Comparison of ENCODE assay signal across 13 cellular contexts in the genomic region with DNA sequence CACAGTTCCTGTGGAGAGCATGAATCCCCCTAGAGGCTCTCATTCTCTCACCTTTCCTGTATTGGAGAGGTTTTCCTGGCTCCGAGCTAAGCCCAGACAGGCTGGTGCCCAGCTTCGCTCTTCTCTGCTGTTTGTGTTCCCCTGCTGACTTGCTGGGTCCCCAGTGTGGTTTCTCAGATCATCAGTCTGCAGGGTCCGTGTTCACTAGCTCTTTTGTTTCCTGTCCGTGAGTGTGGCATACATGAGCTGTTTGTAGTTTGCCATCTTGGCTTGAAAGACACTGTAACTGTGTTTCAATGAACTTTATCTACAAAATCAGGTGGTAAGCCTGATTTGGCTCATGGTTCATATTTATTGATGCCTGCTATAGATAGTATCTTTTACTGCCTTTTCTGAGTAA. TPM values are rescaled to one million over a fixed set of nuclear protein-coding genes. Genes with fewer than 3 reads are reported as not detected.
"Had no signal": no experiment of that assay in that cellular context is flagged by ENCODE, and none has a peak within 500 bp of the region (broad histone marks: within the 10 kb centered on the region; RNA-seq: fewer than 3 reads in every experiment).

No MANE protein-coding gene starts in this region.

- H3K9me3 Mint-ChIP-seq: neural progenitor cell had no signal

- H3K4me1 Mint-ChIP-seq: activated naive CD4-positive, alpha-beta T cell treated with anti-CD3 and anti-CD28 coated beads, Interleukin-2, amount 50 U/mL, for 24 hours; neural progenitor cell had no signal

- H3K4me3 Mint-ChIP-seq: activated naive CD4-positive, alpha-beta T cell treated with anti-CD3 and anti-CD28 coated beads, Interleukin-2, amount 50 U/mL, for 24 hours; activated T-cell treated with anti-CD3 and anti-CD28 coated beads, Interleukin-2, amount 50 U/mL, for 72 hours; neural progenitor cell had no signal

- H3K27me3 Mint-ChIP-seq: activated naive CD4-positive, alpha-beta T cell treated with anti-CD3 and anti-CD28 coated beads, Interleukin-2, amount 50 U/mL, for 24 hours had no signal

- DNase-seq: activated CD4-positive, alpha-beta T cell treated with anti-CD3 and anti-CD28 coated beads for 48 hours; activated CD4-positive, CD25-positive, alpha-beta regulatory T cell; activated CD8-positive, alpha-beta memory T cell treated with anti-CD3 and anti-CD28 coated beads for 24 hours; activated gamma-delta T cell; activated T-cell treated with anti-CD3 and anti-CD28 coated beads, Interleukin-2, amount 50 U/mL, for 72 hours; effector CD4-positive, alpha-beta T cell; stimulated activated CD4-positive, alpha-beta T cell treated with anti-CD3 and anti-CD28 coated beads, Interleukin-12 subunit alpha, Interleukin-12 subunit beta, amount 100 ng/mL, for 4 hours; stimulated activated CD4-positive, alpha-beta T cell treated with anti-CD3 and anti-CD28 coated beads, Interleukin-1b, Interleukin-23, amount 100 ng/mL, for 48 hours; stimulated activated naive CD4-positive, alpha-beta T cell treated with Interleukin-2 at 50 U/mL for 16 hours had no signal

- H3K27ac Mint-ChIP-seq: activated naive CD4-positive, alpha-beta T cell treated with anti-CD3 and anti-CD28 coated beads, Interleukin-2, amount 50 U/mL, for 24 hours; activated T-cell treated with anti-CD3 and anti-CD28 coated beads, Interleukin-2, amount 50 U/mL, for 72 hours; neural progenitor cell had no signal

- ATAC-seq: activated T-cell treated with anti-CD3 and anti-CD28 coated beads, Interleukin-2, amount 50 U/mL, for 72 hours; esophagus mucosa; left ventricle myocardium superior had no signal

RNA-seq across cellular contexts. Expression of a gene that starts 23.8 kb away (rescaled TPM):
- total RNA-seq: activated T-cell treated with anti-CD3 and anti-CD28 coated beads, Interleukin-2, amount 50 U/mL, for 72 hours had no signal
